8 cellular contexts compared by ENCODE assay signal in genomic region chr15:58987501-58988010, GRCh38. TPM values are rescaled to one million over a fixed set of nuclear protein-coding genes. Genes with fewer than 3 reads are reported as not detected.
DNase-seq lines count a peak whose midpoint lies in the region; ATAC-seq, FAIRE-seq and TF ChIP-seq lines count a peak whose summit lies in the region.

TSS of gene RNF111 (plus strand) at chr15:58987663. CDS start at chr15:59030823, 43,160 bp downstream.

- peak within 1 kb of the TSS; percentile 99 for H3K4me3 Mint-ChIP-seq in T-helper 1 cell treated with Interleukin-12 subunit alpha and Interleukin-12 subunit beta and Interleukin-4 antibody, amounts not matched to agents 30 μg/mL and 1 μg/mL, for 36 hours
- peak within 1 kb of the TSS; percentile 99 for H3K4me3 Mint-ChIP-seq in progenitor cell of endocrine pancreas (ENCODE audit: low read depth)

- no peak for TF ChIP-seq CTCF in left ventricle myocardium inferior (IDR thresholded peaks at IDR 0.05; ENCODE audit: borderline replicate concordance)
- TF ChIP-seq CTCF in progenitor cell of endocrine pancreas (IDR thresholded peaks at IDR 0.05; ENCODE audit: unreplicated experiment), result no peak

- H3K27me3 ChIP-seq in left ventricle myocardium inferior (ENCODE audit: low read depth), result no peaks in the 10 kb centered on the region

- peak; percentile 98 for FAIRE-seq in GM12892 (lab: Jason Lieb, UNC)

- H3K27ac ChIP-seq in left ventricle myocardium inferior (replicated peaks), result peak within 1 kb of the TSS; percentile 97

- H3K27ac Mint-ChIP-seq in T-helper 1 cell treated with Interleukin-12 subunit alpha and Interleukin-12 subunit beta and Interleukin-4 antibody, amounts not matched to agents 30 μg/mL and 1 μg/mL, for 36 hours, result peak within 1 kb of the TSS; percentile 95
- H3K27ac Mint-ChIP-seq in progenitor cell of endocrine pancreas, result peak within 1 kb of the TSS; percentile 97

- intact Hi-C loops in left ventricle myocardium inferior (cut with micrococcal nuclease), result no loop called here

- peak; percentile 26; the same call in 1 of the 2 replicates for TF ChIP-seq POLR2A in GM12892 (IDR thresholded peaks at IDR 0.05; ENCODE audit: low read depth, low read length)

- H3K4me3 ChIP-seq in left ventricle myocardium inferior, result peak within 1 kb of the TSS; percentile 93

- H3K27me3 Mint-ChIP-seq in T-helper 1 cell treated with Interleukin-12 subunit alpha and Interleukin-12 subunit beta and Interleukin-4 antibody, amounts not matched to agents 30 μg/mL and 1 μg/mL, for 36 hours (ENCODE audit: low read depth), result peaks cover 11% of the 10 kb centered on the region
- peaks cover 9% of the 10 kb centered on the region for H3K27me3 Mint-ChIP-seq in progenitor cell of endocrine pancreas

- H3K36me3 ChIP-seq in left ventricle myocardium inferior, result peaks cover 8% of the 10 kb centered on the region

- ATAC-seq in HG02852 (IDR thresholded peaks at IDR 0.05; ENCODE audit: unreplicated experiment), result peak; percentile 75

- peaks cover 40% of the 10 kb centered on the region for H3K4me1 ChIP-seq in left ventricle myocardium inferior

- DNase-seq in GM12892 (ENCODE audit: insufficient read length) (peak; percentile 72), NCI-H1694 (lab: John Stamatoyannopoulos, UW) (peak; percentile 92), amniotic stem cell (lab: John Stamatoyannopoulos, UW) (peak; percentile 93), left ventricle myocardium inferior (peak; percentile 90), progenitor cell of endocrine pancreas (ENCODE audit: low spot score, unreplicated experiment) (peak; percentile 75), ureter (ENCODE audit: low spot score) (peak; percentile 92)

- peaks cover 13% of the 10 kb centered on the region for H3K36me3 Mint-ChIP-seq in T-helper 1 cell treated with Interleukin-12 subunit alpha and Interleukin-12 subunit beta and Interleukin-4 antibody, amounts not matched to agents 30 μg/mL and 1 μg/mL, for 36 hours (ENCODE audit: low read depth)
- H3K36me3 Mint-ChIP-seq in progenitor cell of endocrine pancreas (ENCODE audit: insufficient read depth), result peaks cover 8% of the 10 kb centered on the region

- H3K9me3 ChIP-seq in left ventricle myocardium inferior (replicated peaks), result no peaks in the 10 kb centered on the region

- H3K9me3 Mint-ChIP-seq in T-helper 1 cell treated with Interleukin-12 subunit alpha and Interleukin-12 subunit beta and Interleukin-4 antibody, amounts not matched to agents 30 μg/mL and 1 μg/mL, for 36 hours, result no peaks in the 10 kb centered on the region
- no peaks in the 10 kb centered on the region for H3K9me3 Mint-ChIP-seq in progenitor cell of endocrine pancreas (ENCODE audit: low read depth)

- H3K4me1 Mint-ChIP-seq in T-helper 1 cell treated with Interleukin-12 subunit alpha and Interleukin-12 subunit beta and Interleukin-4 antibody, amounts not matched to agents 30 μg/mL and 1 μg/mL, for 36 hours (ENCODE audit: low read depth), result peaks cover 33% of the 10 kb centered on the region
- H3K4me1 Mint-ChIP-seq in progenitor cell of endocrine pancreas (ENCODE audit: low read depth), result peaks cover 31% of the 10 kb centered on the region

RNA-seq across cellular contexts. Expression of gene RNF111, which starts in this region (rescaled TPM):
- 13.4 TPM for polyA plus RNA-seq in GM12892 (2012; ENCODE audit: missing spikeins)
- total RNA-seq in left ventricle myocardium inferior, result 20.3 TPM
- 39.0 and 40.1 TPM in 2 replicates for total RNA-seq in progenitor cell of endocrine pancreas
- total RNA-seq in ureter, result 56.9 TPM

Comparison
In these comparisons a context has a peak if more than half of its experiments do, and no peak if none do; other contexts are left out.
1. Peak in every context shown above with its lines: DNase-seq, ATAC-seq, H3K4me3 ChIP-seq and H3K27ac ChIP-seq.